ENCODE assay signal across 2 cellular contexts in the genomic region with DNA sequence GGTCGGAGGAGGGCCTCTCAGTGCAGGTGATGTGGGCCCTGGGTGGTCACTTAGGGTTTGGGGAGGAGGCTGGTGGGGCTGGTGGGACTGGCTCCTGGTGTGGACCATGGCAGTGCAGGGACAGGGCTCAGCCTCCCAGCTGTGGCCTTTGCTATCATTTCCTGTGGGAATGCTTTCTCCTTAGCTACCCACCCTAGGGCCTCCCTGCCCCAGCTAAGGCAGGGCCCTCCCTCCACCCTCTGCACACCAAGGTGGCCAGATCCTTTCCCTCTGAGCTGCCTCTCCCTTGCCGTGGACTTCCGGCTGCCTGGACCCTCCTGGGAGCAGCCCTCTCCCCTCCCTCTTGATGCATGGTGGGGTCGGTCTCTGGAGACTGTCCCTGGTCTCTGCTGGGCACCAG.
TF ChIP-seq lines count a peak whose summit lies in the region.

No MANE protein-coding gene starts in this region.

TF ChIP-seq in HEK293, 187 proteins besides CTCF, POLR2A, EP300 and RAD21:
- TF ChIP-seq ZNF223 (tag by site-specific recombination; IDR thresholded peaks at IDR 0.05): no peak
- TF ChIP-seq GLIS1 (tag by site-specific recombination; IDR thresholded peaks at IDR 0.05): peak; percentile 18; the same call in 1 of the 2 replicates
- no peak for TF ChIP-seq ZNF211 (tag by site-specific recombination; IDR thresholded peaks at IDR 0.05; ENCODE audit: low read depth)

TF ChIP-seq in IMR-90, 13 proteins besides CTCF, POLR2A, EP300 and RAD21:
- TF ChIP-seq MAZ (IDR thresholded peaks at IDR 0.05; ENCODE audit: borderline replicate concordance, low read depth, low read length): no peak
- no peak for TF ChIP-seq RCOR1 (IDR thresholded peaks at IDR 0.05; ENCODE audit: insufficient replicate concordance, low read length)
- TF ChIP-seq, protein P1, sequence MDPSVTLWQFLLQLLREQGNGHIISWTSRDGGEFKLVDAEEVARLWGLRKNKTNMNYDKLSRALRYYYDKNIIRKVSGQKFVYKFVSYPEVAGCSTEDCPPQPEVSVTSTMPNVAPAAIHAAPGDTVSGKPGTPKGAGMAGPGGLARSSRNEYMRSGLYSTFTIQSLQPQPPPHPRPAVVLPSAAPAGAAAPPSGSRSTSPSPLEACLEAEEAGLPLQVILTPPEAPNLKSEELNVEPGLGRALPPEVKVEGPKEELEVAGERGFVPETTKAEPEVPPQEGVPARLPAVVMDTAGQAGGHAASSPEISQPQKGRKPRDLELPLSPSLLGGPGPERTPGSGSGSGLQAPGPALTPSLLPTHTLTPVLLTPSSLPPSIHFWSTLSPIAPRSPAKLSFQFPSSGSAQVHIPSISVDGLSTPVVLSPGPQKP (IDR thresholded peaks at IDR 0.05; ENCODE audit: borderline replicate concordance, low read depth, low read length): no peak
- TF ChIP-seq MXI1 (IDR thresholded peaks at IDR 0.05; ENCODE audit: borderline replicate concordance, low read depth, low read length): no peak
- TF ChIP-seq BHLHE40 (IDR thresholded peaks at IDR 0.05; ENCODE audit: low read depth, low read length): no peak
- TF ChIP-seq FOS (IDR thresholded peaks at IDR 0.05; ENCODE audit: low read depth, low read length): no peak
- TF ChIP-seq NFE2L2 (IDR thresholded peaks at IDR 0.05; ENCODE audit: low read depth, low read length): no peak
- TF ChIP-seq RFX5 (IDR thresholded peaks at IDR 0.05; ENCODE audit: low read depth, low read length): no peak
